Comparison of ENCODE assay signal across 1 cellular context in genomic region chr19:42206871-42207755, GRCh38.
TF ChIP-seq lines count a peak whose summit lies in the region.

No MANE protein-coding gene starts in this region.

TF ChIP-seq in HepG2, 621 proteins besides CTCF, POLR2A, EP300 and RAD21:
- TF ChIP-seq ZBTB38 (CRISPR knock-in tag; IDR thresholded peaks at IDR 0.05) (no peak), SOX6 (IDR thresholded peaks at IDR 0.05) (no peak), SOX6 (CRISPR knock-in tag; IDR thresholded peaks at IDR 0.05) (no peak), ZBTB37 (CRISPR knock-in tag; IDR thresholded peaks at IDR 0.05) (no peak), ZNF703 (CRISPR knock-in tag; IDR thresholded peaks at IDR 0.05; ENCODE audit: borderline replicate concordance) (no peak)
TF ChIP-seq in HepG2: peak in this region for 0.
